ENCODE assay signal across 12 cellular contexts in genomic region chr16:2126161-2126743, GRCh38. TPM values are rescaled to one million over a fixed set of nuclear protein-coding genes. Genes with fewer than 3 reads are reported as not detected.
DNase-seq lines count a peak whose midpoint lies in the region; ATAC-seq and TF ChIP-seq lines count a peak whose summit lies in the region.
"Not testable (repeated sequence)": the region's sequence is repeated elsewhere in the genome, so short reads cannot be mapped to it uniquely, and the experiment has no call there.
"Had no signal": no experiment of that assay in that cellular context is flagged by ENCODE, and none has a peak within 500 bp of the region (broad histone marks: within the 10 kb centered on the region; RNA-seq: fewer than 3 reads in every experiment).

No MANE protein-coding gene starts in this region.

- H3K4me2 ChIP-seq in mesendoderm (ENCODE audit: low read length) = not testable (repeated sequence)

- H3K79me1 ChIP-seq in mesendoderm (ENCODE audit: low read length) = not testable (repeated sequence)

- 65 to 78% methylated on average over 9 to 19 of the region's 21 CpGs for WGBS in body of pancreas, 2 donors
- WGBS in mesendoderm (ENCODE audit: extremely low coverage, insufficient coverage, low lambda C conversion rate) = no CpG with 5 or more reads among the region's 21 CpGs
- WGBS in prostate gland = 12% methylated on average over 20 of the region's 21 CpGs
- 27% methylated on average over 2 of the region's 21 CpGs for WGBS in suprapubic skin

- not testable (repeated sequence) for H3K27me3 ChIP-seq in AG04450 (ENCODE audit: control insufficient read depth, insufficient read depth, low read length); body of pancreas; mesendoderm (ENCODE audit: insufficient read depth, low read length, poor library complexity); prostate gland (replicated peaks; ENCODE audit: insufficient read depth); suprapubic skin

- not testable (repeated sequence) for H3K9me3 ChIP-seq in AG04450 (ENCODE audit: control insufficient read depth, insufficient read depth, low read length); body of pancreas; prostate gland; suprapubic skin

- not testable (repeated sequence) for H3K4ac ChIP-seq in mesendoderm (ENCODE audit: low read depth, low read length)

- not testable (repeated sequence) for H3K23ac ChIP-seq in mesendoderm (ENCODE audit: low read length)

- not testable (repeated sequence) for H4K8ac ChIP-seq in mesendoderm (ENCODE audit: low read depth, low read length)

- not testable (repeated sequence) for H3K36me3 ChIP-seq in body of pancreas (replicated peaks in 1 of 2; ENCODE audit: insufficient read depth in 1 of 2, low read depth in 2 of 2); mesendoderm (ENCODE audit: control insufficient read depth, insufficient read depth, low read length); prostate gland; suprapubic skin

- H2BK120ac ChIP-seq in mesendoderm (ENCODE audit: low read depth, low read length) = not testable (repeated sequence)

- H2BK15ac ChIP-seq in mesendoderm (replicated peaks; ENCODE audit: low read depth) = not testable (repeated sequence)

- H3K4me3 ChIP-seq in AG04450 (ENCODE audit: low read depth, low read length) (peak overlapping the region; percentile 4; the same call in 1 of the 2 replicates), suprapubic skin (peak overlapping the region; percentile 38)
- H3K4me3 ChIP-seq in body of pancreas; mesendoderm (ENCODE audit: low read length); prostate gland: not testable (repeated sequence)

- peak overlapping the region; percentile 56 for H3K56ac ChIP-seq in mesendoderm (ENCODE audit: low read length)

- H3K27ac ChIP-seq in AG04450 (ENCODE audit: low read depth, low read length) (peak overlapping the region; percentile 65), body of pancreas (peak overlapping the region; percentile 1 to 72 (median 43)), prostate gland (peak overlapping the region; percentile 84 to 92), suprapubic skin (peak overlapping the region; percentile 86)
- not testable (repeated sequence) for H3K27ac ChIP-seq in mesendoderm (ENCODE audit: low read depth, low read length)

- H2BK5ac ChIP-seq in mesendoderm (ENCODE audit: low read length) = not testable (repeated sequence)

- H3K18ac ChIP-seq in mesendoderm (ENCODE audit: low read length) = not testable (repeated sequence)

- ATAC-seq in body of pancreas = not testable (repeated sequence)
- ATAC-seq in esophagus mucosa = peak; percentile 3
- peak; percentile 13 to 35 for ATAC-seq in left cardiac atrium

- not testable (repeated sequence) for DNase-seq in AG04450 (ENCODE audit: low read depth, low spot score); left cardiac atrium; mesendoderm; prostate gland (ENCODE audit: low spot score); suprapubic skin (ENCODE audit: low spot score in 2 of 2)
- peak; percentile 20 for DNase-seq in NCI-H1694 treated with DMSO at 0.1 percent for 48 hours (lab: John Stamatoyannopoulos, UW)
- DNase-seq in body of pancreas = peak in 1 of 4 donors; percentile 55

- TF ChIP-seq CTCF in AG04450 (IDR thresholded peaks at IDR 0.05; ENCODE audit: low read depth, low read length); body of pancreas (IDR thresholded peaks at IDR 0.05); prostate gland (IDR thresholded peaks at IDR 0.05); suprapubic skin (IDR thresholded peaks at IDR 0.05): not testable (repeated sequence)

- not testable (repeated sequence) for H3K9ac ChIP-seq in mesendoderm (ENCODE audit: low read length)

- not testable (repeated sequence) for TF ChIP-seq EP300 in suprapubic skin (IDR thresholded peaks at IDR 0.05)

- H3K4me1 ChIP-seq in body of pancreas = peaks cover 36% of the 10 kb centered on the region
- not testable (repeated sequence) for H3K4me1 ChIP-seq in mesendoderm (ENCODE audit: control insufficient read depth, low read depth, low read length)
- H3K4me1 ChIP-seq in prostate gland (replicated peaks) = peaks cover 40% of the 10 kb centered on the region
- H3K4me1 ChIP-seq in suprapubic skin = peaks cover 84% of the 10 kb centered on the region

- intact Hi-C loops in body of pancreas (cut with DNase I); left cardiac atrium (cut with DNase I); prostate gland (cut with DNase I): not testable (repeated sequence)

- not testable (repeated sequence) for TF ChIP-seq POLR2A in body of pancreas (IDR thresholded peaks at IDR 0.05); prostate gland (IDR thresholded peaks at IDR 0.05); suprapubic skin (IDR thresholded peaks at IDR 0.05)

- CTCF ChIA-PET in AG04450 (lab: Charles Lee) = interaction anchor here (1.3 kb wide), 1 partner anchor 14 kb away, joined by 4 read pairs; no protein-coding TSS in a partner anchor

- not testable (repeated sequence) for H2AK5ac ChIP-seq in mesendoderm (ENCODE audit: low read length)

- not testable (repeated sequence) for H4K5ac ChIP-seq in mesendoderm (ENCODE audit: low read length)

- not testable (repeated sequence) for H3K79me2 ChIP-seq in mesendoderm (ENCODE audit: control insufficient read depth, insufficient read depth, low read length)

- POLR2A ChIA-PET in AG04450 (lab: Yijun Ruan, JAX) = interaction anchor here (0.6 to 1.4 kb wide), 3 partner anchors 29 to 899 kb away, joined by 4 to 7 read pairs (median 6); partner anchors contain the start of genes RPS2 and TRAF7

RNA-seq across cellular contexts. Expression of gene PKD1, which starts 9.4 kb away (rescaled TPM):
- polyA plus RNA-seq in AG04450 (2011; rRNA removed) = 16.1 and 21.7 TPM in 2 replicates
- polyA minus RNA-seq in AG04450 (2011; rRNA and poly(A)+ RNA removed) = 29.0 and 29.3 TPM in 2 replicates
- total RNA-seq in body of pancreas (100 to 1,000 TPM in 1 of 2 donors, 10 to 100 TPM in 1; 78.9 to 237 TPM), esophagus mucosa (34.8 TPM), left cardiac atrium (100 to 1,000 TPM in 1 of 2 donors, 10 to 100 TPM in 1; 82.2 to 104 TPM), prostate gland (100 to 1,000 TPM; 205 to 349 TPM), suprapubic skin (100 to 1,000 TPM; 209 to 446 (median 293) TPM)
- polyA plus RNA-seq in mesendoderm (2013, experiment 1 of 2) = 15.0 TPM
- 15.3 TPM for polyA plus RNA-seq in mesendoderm (2013, experiment 2 of 2)

RNA-seq across cellular contexts. Expression of gene RAB26, which starts 22.2 kb away (rescaled TPM):
- 3.6 and 5.2 TPM in 2 replicates for polyA plus RNA-seq in AG04450 (2011; rRNA removed)
- polyA minus RNA-seq in AG04450 (2011; rRNA and poly(A)+ RNA removed) = 0.74 and 4.4 TPM in 2 replicates
- 10 to 100 TPM; 25.4 to 28.8 TPM for total RNA-seq in body of pancreas
- 6.0 TPM for total RNA-seq in esophagus mucosa
- under 1 TPM; 0.81 to 0.88 TPM for total RNA-seq in left cardiac atrium
- 1.9 TPM for polyA plus RNA-seq in mesendoderm (2013, experiment 1 of 2)
- polyA plus RNA-seq in mesendoderm (2013, experiment 2 of 2) = 1.3 TPM
- 1 to 10 TPM; 1.8 to 5.1 TPM for total RNA-seq in prostate gland
- total RNA-seq in suprapubic skin = 1 to 10 TPM in 3 of 4 donors, under 1 TPM in 1; 0.64 to 3.0 (median 1.4) TPM
- total RNA-seq: A172; CD8-positive, alpha-beta T cell; mononuclear cell; T-helper 2 cell treated with Interferon-gamma antibody and Interleukin-4, amounts not matched to agents 100 ng/mL and 5 ng/mL, for 36 hours had no signal

RNA-seq across cellular contexts. Expression of gene TRAF7, which starts 29.3 kb away (rescaled TPM):
- polyA plus RNA-seq in AG04450 (2011; rRNA removed) = 35.2 and 49.3 TPM in 2 replicates
- 63.6 and 89.1 TPM in 2 replicates for polyA minus RNA-seq in AG04450 (2011; rRNA and poly(A)+ RNA removed)
- total RNA-seq in body of pancreas (10 to 100 TPM; 22.7 to 29.3 TPM), esophagus mucosa (96.6 TPM), left cardiac atrium (10 to 100 TPM; 31.1 to 34.9 TPM), prostate gland (10 to 100 TPM; 40.0 to 51.5 TPM), suprapubic skin (10 to 100 TPM; 53.4 to 74.7 (median 66.5) TPM)
- polyA plus RNA-seq in mesendoderm (2013, experiment 1 of 2) = 124 TPM
- polyA plus RNA-seq in mesendoderm (2013, experiment 2 of 2) = 126 TPM
